24 cellular contexts compared by ENCODE assay signal in genomic region chr4:15142201-15142600, GRCh38.
"Had no signal": no experiment of that assay in that cellular context is flagged by ENCODE, and none has a peak within 500 bp of the region (broad histone marks: within the 10 kb centered on the region; RNA-seq: fewer than 3 reads in every experiment).

No MANE protein-coding gene starts in this region.

- DNase-seq: cortex of kidney; effector CD8-positive, alpha-beta T cell; effector memory CD8-positive, alpha-beta T cell; endodermal cell; erythroblast; esophagus squamous epithelium; foreskin fibroblast; foreskin melanocyte; gastrocnemius medialis; glutamatergic neuron; head of caudate nucleus; heart right ventricle; hypothalamus; immature natural killer cell; islet precursor cell; kidney; kidney glomerular epithelial cell; left colon; left ventricle myocardium inferior; mammary epithelial cell; mesendoderm; midbrain; naive thymus-derived CD4-positive, alpha-beta T cell; natural killer cell had no signal
